ENCODE assay signal across 1 cellular context in genomic region chr9:132311978-132312377, GRCh38.
A peak's percentile ranks its signal among the peaks of the same experiment; 100 is the strongest.
TF ChIP-seq lines count a peak whose summit lies in the region.

No MANE protein-coding gene starts in this region.

TF ChIP-seq in GM23338, 12 proteins besides CTCF, POLR2A, EP300 and RAD21 (continued from another document):
- TF ChIP-seq ZNF462 (CRISPR knock-in tag; IDR thresholded peaks at IDR 0.05) (no peak), REST (IDR thresholded peaks at IDR 0.05; ENCODE audit: unreplicated experiment) (peak; percentile 57), ETS1 (IDR thresholded peaks at IDR 0.05) (no peak), POLR2AphosphoS5 (IDR thresholded peaks at IDR 0.05; ENCODE audit: low read depth) (no peak)
